ENCODE assay signal across 13 cellular contexts in the genomic region with DNA sequence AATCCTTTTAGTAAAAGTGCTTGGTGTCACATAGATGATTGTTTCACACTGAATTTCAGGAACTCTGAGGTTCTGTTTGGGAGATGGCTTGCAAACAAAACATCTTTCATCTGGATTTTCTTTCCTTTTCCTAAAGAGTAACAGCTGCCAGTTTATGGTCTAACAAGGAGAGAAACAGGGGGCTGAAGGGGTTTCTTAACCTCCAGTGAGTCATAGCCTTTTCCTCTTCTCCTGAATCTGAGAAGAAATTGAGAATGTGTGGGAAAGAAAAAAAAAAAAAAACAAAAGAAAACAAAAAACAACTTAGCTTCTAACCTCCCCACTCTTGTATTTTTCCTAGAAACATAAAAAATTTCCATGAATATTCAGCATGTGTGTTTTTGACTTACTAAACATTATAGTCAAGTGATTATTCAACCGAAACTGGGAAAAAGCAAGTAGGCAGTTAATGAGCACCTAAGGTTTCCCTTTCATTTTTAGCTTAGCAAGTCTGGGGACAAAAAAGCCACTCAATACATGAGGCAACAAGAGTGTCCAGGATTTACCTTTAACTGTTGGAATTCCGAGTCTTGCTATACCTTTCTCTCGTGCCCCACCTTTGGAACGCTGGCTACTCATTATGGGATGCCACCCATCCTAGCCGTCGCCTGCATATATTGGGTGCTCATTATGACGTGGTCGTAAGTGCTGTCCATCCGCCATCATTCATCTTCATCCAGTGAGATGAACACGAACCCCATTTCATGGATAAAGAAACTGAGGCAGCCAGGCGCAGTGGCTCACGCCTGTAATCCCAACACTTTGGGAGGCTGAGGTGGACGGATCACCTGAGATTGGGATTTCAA. TPM values are rescaled to one million over a fixed set of nuclear protein-coding genes. Genes with fewer than 3 reads are reported as not detected.
DNase-seq lines count a peak whose midpoint lies in the region; ATAC-seq and TF ChIP-seq lines count a peak whose summit lies in the region.
"Had no signal": no experiment of that assay in that cellular context is flagged by ENCODE, and none has a peak within 500 bp of the region (broad histone marks: within the 10 kb centered on the region; RNA-seq: fewer than 3 reads in every experiment).

No MANE protein-coding gene starts in this region.

- peak overlapping the region in 2 of 3 donors; percentile 56 to 61 for H3K27ac Mint-ChIP-seq in CD4-positive, CD25-positive, alpha-beta regulatory T cell
- H3K27ac Mint-ChIP-seq in activated T-cell treated with anti-CD3 and anti-CD28 coated beads, Interleukin-2, amount 50 U/mL, for 72 hours = peak overlapping the region; percentile 92
- no peak overlapping the region for H3K27ac Mint-ChIP-seq in mesothelial cell of epicardium

- no peaks in the 10 kb centered on the region for H3K9me3 Mint-ChIP-seq in CD4-positive, CD25-positive, alpha-beta regulatory T cell
- no peaks in the 10 kb centered on the region for H3K9me3 Mint-ChIP-seq in activated T-cell treated with anti-CD3 and anti-CD28 coated beads, Interleukin-2, amount 50 U/mL, for 72 hours
- H3K9me3 Mint-ChIP-seq in mesothelial cell of epicardium = no peaks in the 10 kb centered on the region

- peaks cover 19% of the 10 kb centered on the region for H3K4me1 ChIP-seq in CD4-positive, CD25-positive, alpha-beta regulatory T cell (ENCODE audit: control insufficient read depth, insufficient read depth, low read length, poor library complexity, severe bottlenecking)

- no peak for TF ChIP-seq CTCF in mesothelial cell of epicardium (IDR thresholded peaks at IDR 0.05; ENCODE audit: unreplicated experiment)

- peak in 1 of 3 donors; percentile 71 for DNase-seq in CD4-positive, CD25-positive, alpha-beta regulatory T cell
- DNase-seq in GM19238 (ENCODE audit: insufficient read length, low spot score) = peak; percentile 40
- DNase-seq in activated T-cell treated with anti-CD3 and anti-CD28 coated beads, Interleukin-2, amount 50 U/mL, for 72 hours = no peak
- no peak for DNase-seq in mesothelial cell of epicardium (ENCODE audit: low spot score in 2 of 2, unreplicated experiment in 2 of 2)
- DNase-seq in NCI-H187 (lab: John Stamatoyannopoulos, UW) = no peak
- no peak for DNase-seq in foreskin melanocyte
- DNase-seq: brain microvascular endothelial cell; GOT3; NCI-H1436; stimulated activated CD4-positive, alpha-beta T cell treated with anti-CD3 and anti-CD28 coated beads, Interleukin-4, amount 100 ng/mL, for 1 hour had no signal

- ATAC-seq in CD4-positive, CD25-positive, alpha-beta regulatory T cell (ENCODE audit: low read depth in 2 of 2) = no peak
- no peak for ATAC-seq in activated T-cell treated with anti-CD3 and anti-CD28 coated beads, Interleukin-2, amount 50 U/mL, for 72 hours (replicated peaks in 1 of 2)
- ATAC-seq in HG03196 (IDR thresholded peaks at IDR 0.05; ENCODE audit: unreplicated experiment) (no peak), esophagus mucosa (no peak)
- ATAC-seq: Panc1 had no signal

- H3K9me3 ChIP-seq in CD4-positive, CD25-positive, alpha-beta regulatory T cell (ENCODE audit: control insufficient read depth in 2 of 2, low read length in 2 of 2) = no peaks in the 10 kb centered on the region

- peaks cover 10 to 59% (median 36%) of the 10 kb centered on the region in 4 donors for H3K4me1 Mint-ChIP-seq in CD4-positive, CD25-positive, alpha-beta regulatory T cell
- peaks cover 69% of the 10 kb centered on the region for H3K4me1 Mint-ChIP-seq in activated T-cell treated with anti-CD3 and anti-CD28 coated beads, Interleukin-2, amount 50 U/mL, for 72 hours (ENCODE audit: low read depth)
- peaks cover 8% of the 10 kb centered on the region for H3K4me1 Mint-ChIP-seq in mesothelial cell of epicardium

- peaks cover 10% of the 10 kb centered on the region for H3K36me3 ChIP-seq in CD4-positive, CD25-positive, alpha-beta regulatory T cell (ENCODE audit: control insufficient read depth, insufficient read depth, low read length)
- H3K36me3 ChIP-seq: brain microvascular endothelial cell had no signal

- no peaks in the 10 kb centered on the region for H3K27me3 ChIP-seq in CD4-positive, CD25-positive, alpha-beta regulatory T cell (ENCODE audit: control insufficient read depth, insufficient read depth, low read length)
- H3K27me3 ChIP-seq: brain microvascular endothelial cell had no signal

- peak overlapping the region; percentile 51 for H3K4me3 ChIP-seq in CD4-positive, CD25-positive, alpha-beta regulatory T cell (ENCODE audit: low read depth, low read length)

- H3K4me3 Mint-ChIP-seq in CD4-positive, CD25-positive, alpha-beta regulatory T cell = peak overlapping the region; percentile 79 to 91 (median 84)
- H3K4me3 Mint-ChIP-seq in activated T-cell treated with anti-CD3 and anti-CD28 coated beads, Interleukin-2, amount 50 U/mL, for 72 hours = peak overlapping the region; percentile 81 to 87
- peak overlapping the region; percentile 68 for H3K4me3 Mint-ChIP-seq in mesothelial cell of epicardium

- H3K27me3 Mint-ChIP-seq in CD4-positive, CD25-positive, alpha-beta regulatory T cell = peaks cover 5% of the 10 kb centered on the region
- H3K27me3 Mint-ChIP-seq in activated T-cell treated with anti-CD3 and anti-CD28 coated beads, Interleukin-2, amount 50 U/mL, for 72 hours (ENCODE audit: low read depth) = peaks cover 9% of the 10 kb centered on the region
- peaks cover 41% of the 10 kb centered on the region for H3K27me3 Mint-ChIP-seq in mesothelial cell of epicardium (ENCODE audit: low read depth)

- peaks cover 15% of the 10 kb centered on the region for H3K36me3 Mint-ChIP-seq in CD4-positive, CD25-positive, alpha-beta regulatory T cell
- peaks cover 5 to 16% of the 10 kb centered on the region in 2 donors for H3K36me3 Mint-ChIP-seq in activated T-cell treated with anti-CD3 and anti-CD28 coated beads, Interleukin-2, amount 50 U/mL, for 72 hours (ENCODE audit: insufficient read depth in 2 of 2)
- H3K36me3 Mint-ChIP-seq in mesothelial cell of epicardium = no peaks in the 10 kb centered on the region

- H3K27ac ChIP-seq in CD4-positive, CD25-positive, alpha-beta regulatory T cell (ENCODE audit: insufficient read depth, low read length, poor library complexity, severe bottlenecking) = peak overlapping the region; percentile 31
- H3K27ac ChIP-seq: brain microvascular endothelial cell had no signal

RNA-seq across cellular contexts. Expression of a gene that starts 2.3 kb away (rescaled TPM):
- total RNA-seq in CD4-positive, CD25-positive, alpha-beta regulatory T cell = 4.3 TPM
- polyA plus RNA-seq in CD4-positive, CD25-positive, alpha-beta regulatory T cell = 1 to 10 TPM; 3.1 to 8.5 (median 4.4) TPM
- total RNA-seq in activated T-cell treated with anti-CD3 and anti-CD28 coated beads, Interleukin-2, amount 50 U/mL, for 72 hours = 10 to 100 TPM; 14.6 to 18.1 TPM
- 1.9 to 2.6 TPM (median 2.5 TPM) in 3 replicates for total RNA-seq in mesothelial cell of epicardium
- 2.1 TPM for total RNA-seq in esophagus mucosa

RNA-seq across cellular contexts. Expression of a gene that starts 52.2 kb away (rescaled TPM):
- total RNA-seq in CD4-positive, CD25-positive, alpha-beta regulatory T cell = 44.6 TPM
- 10 to 100 TPM; 12.0 to 16.1 (median 13.6) TPM for polyA plus RNA-seq in CD4-positive, CD25-positive, alpha-beta regulatory T cell
- 10 to 100 TPM; 50.5 to 62.2 TPM for total RNA-seq in activated T-cell treated with anti-CD3 and anti-CD28 coated beads, Interleukin-2, amount 50 U/mL, for 72 hours
- total RNA-seq in mesothelial cell of epicardium (54.1 to 55.9 TPM (median 55.6 TPM) in 3 replicates), esophagus mucosa (26.2 TPM)

RNA-seq across cellular contexts. Expression of a gene that starts 52.3 kb away (rescaled TPM):
- 27.3 TPM for total RNA-seq in CD4-positive, CD25-positive, alpha-beta regulatory T cell
- 10 to 100 TPM; 25.5 to 34.7 (median 29.1) TPM for polyA plus RNA-seq in CD4-positive, CD25-positive, alpha-beta regulatory T cell
- total RNA-seq in activated T-cell treated with anti-CD3 and anti-CD28 coated beads, Interleukin-2, amount 50 U/mL, for 72 hours = 10 to 100 TPM; 13.5 to 20.0 TPM
- total RNA-seq in mesothelial cell of epicardium (23.5 to 25.2 TPM (median 24.1 TPM) in 3 replicates), esophagus mucosa (21.0 TPM)
